In genomic region chr9:37146372-37146771, GRCh38 we compare ENCODE assay signal across 12 cellular contexts. TPM values are rescaled to one million over a fixed set of nuclear protein-coding genes. Genes with fewer than 3 reads are reported as not detected.
DNase-seq lines count a peak whose midpoint lies in the region; ATAC-seq, FAIRE-seq and TF ChIP-seq lines count a peak whose summit lies in the region.
"Had no signal": no experiment of that assay in that cellular context is flagged by ENCODE, and none has a peak within 500 bp of the region (broad histone marks: within the 10 kb centered on the region; RNA-seq: fewer than 3 reads in every experiment).

No MANE protein-coding gene starts in this region.

- no peak overlapping the region for H3K27ac ChIP-seq in GM23248
- H3K27ac ChIP-seq in SU-DHL-6 (ENCODE audit: low read depth, low read length), result peak overlapping the region; percentile 61
- no peak overlapping the region for H3K27ac ChIP-seq in PC-9
- H3K27ac ChIP-seq: right lobe of liver, suprapubic skin had no signal

- no peaks in the 10 kb centered on the region for H3K9me3 Mint-ChIP-seq in memory B cell

- DNase-seq in GM10248 (ENCODE audit: extremely low spot score) (peak; percentile 20), GM23248 (no peak), memory B cell (ENCODE audit: low spot score in 2 of 2) (peak in 1 of 2 donors; percentile 16), PC-9 (no peak), NCI-H446 (lab: John Stamatoyannopoulos, UW) (no peak), NCI-H1417 (lab: John Stamatoyannopoulos, UW) (no peak), urothelium cell line (ENCODE audit: low spot score) (no peak)
- DNase-seq: hypothalamus, right lobe of liver had no signal

- no peaks in the 10 kb centered on the region for H3K27me3 ChIP-seq in GM23248 (replicated peaks; ENCODE audit: insufficient read depth)
- no peaks in the 10 kb centered on the region for H3K27me3 ChIP-seq in SU-DHL-6 (ENCODE audit: low read length)
- H3K27me3 ChIP-seq in PC-9 (ENCODE audit: insufficient read depth, low read depth), result no peaks in the 10 kb centered on the region
- H3K27me3 ChIP-seq: right lobe of liver, suprapubic skin had no signal

- H3K4me3 ChIP-seq in GM23248 (no peak overlapping the region), SU-DHL-6 (ENCODE audit: insufficient read depth, low read length, poor library complexity, severe bottlenecking) (peak overlapping the region; percentile 14), PC-9 (no peak overlapping the region)
- H3K4me3 ChIP-seq: right lobe of liver, suprapubic skin had no signal

- H3K79me2 ChIP-seq in GM23248 (ENCODE audit: insufficient read depth) (peaks cover 49% of the 10 kb centered on the region), SU-DHL-6 (ENCODE audit: insufficient read depth, low read length) (peaks cover 87% of the 10 kb centered on the region), PC-9 (ENCODE audit: low read depth) (no peaks in the 10 kb centered on the region)

- H3K27me3 Mint-ChIP-seq in memory B cell, result no peaks in the 10 kb centered on the region

- H3K9ac ChIP-seq in GM23248 (no peak overlapping the region), SU-DHL-6 (ENCODE audit: low read length) (peak overlapping the region; percentile 22)

- peak; percentile 90 for ATAC-seq in memory B cell (ENCODE audit: low read depth)

- intact Hi-C loops in PC-9 (cut with micrococcal nuclease; ENCODE audit: unreplicated experiment), result no loop called here

- no peaks in the 10 kb centered on the region for H3F3A ChIP-seq in GM23248 (ENCODE audit: insufficient read depth)
- H3F3A ChIP-seq in SU-DHL-6 (ENCODE audit: insufficient read depth), result peaks cover 82% of the 10 kb centered on the region
- no peaks in the 10 kb centered on the region for H3F3A ChIP-seq in PC-9 (ENCODE audit: insufficient read depth, low read depth)

- H3K4me1 ChIP-seq in GM23248 (ENCODE audit: insufficient read depth), result peaks cover 7% of the 10 kb centered on the region; the same call in 1 of the 2 replicates
- no peaks in the 10 kb centered on the region for H3K4me1 ChIP-seq in PC-9 (replicated peaks; ENCODE audit: insufficient read depth)
- H3K4me1 ChIP-seq: right lobe of liver, suprapubic skin had no signal

- H2AFZ ChIP-seq in GM23248 (peak overlapping the region; percentile 20), SU-DHL-6 (ENCODE audit: low read depth, low read length, severe bottlenecking) (no peak overlapping the region), PC-9 (no peak overlapping the region)

- peaks cover 16% of the 10 kb centered on the region for H3K36me3 Mint-ChIP-seq in memory B cell

- peak overlapping the region; percentile 60 for H3K4me3 Mint-ChIP-seq in memory B cell

- peaks cover 4% of the 10 kb centered on the region; the same call in 1 of the 2 replicates for H3K36me3 ChIP-seq in GM23248 (ENCODE audit: low read depth)
- peaks cover 43% of the 10 kb centered on the region for H3K36me3 ChIP-seq in SU-DHL-6 (ENCODE audit: low read length)
- H3K36me3 ChIP-seq in PC-9 (ENCODE audit: low read depth), result no peaks in the 10 kb centered on the region
- H3K36me3 ChIP-seq: suprapubic skin had no signal

- CTCF ChIA-PET in GM10248 (lab: Yijun Ruan, JAX) (interaction anchor here (0.9 to 1.4 kb wide), 3 partner anchors 24 to 273 kb away, joined by 3 read pairs; no protein-coding TSS in a partner anchor), PC-9 (lab: Charles Lee) (no interaction called here)

- TF ChIP-seq CTCF in GM10248 (IDR thresholded peaks at IDR 0.05; ENCODE audit: control extremely low read depth, extremely low read depth, low read depth, missing control alignments) (no peak), SU-DHL-6 (IDR thresholded peaks at IDR 0.05; ENCODE audit: insufficient read depth, low read length, poor library complexity, severe bottlenecking) (no peak), PC-9 (conservative IDR thresholded peaks at IDR 0.05) (no peak)

- H3K9me2 ChIP-seq in GM23248 (ENCODE audit: insufficient read depth), result no peaks in the 10 kb centered on the region
- no peaks in the 10 kb centered on the region for H3K9me2 ChIP-seq in SU-DHL-6 (replicated peaks; ENCODE audit: insufficient read depth, low read length)
- H3K9me2 ChIP-seq in PC-9 (ENCODE audit: insufficient read depth), result no peaks in the 10 kb centered on the region

- no peak overlapping the region for H3K4me2 ChIP-seq in GM23248 (ENCODE audit: unreplicated experiment)
- H3K4me2 ChIP-seq in SU-DHL-6 (ENCODE audit: low read depth, low read length, poor library complexity, severe bottlenecking), result peak overlapping the region; percentile 61
- H3K4me2 ChIP-seq in PC-9, result no peak overlapping the region

- POLR2A ChIA-PET in GM10248 (lab: Yijun Ruan, JAX) (interaction anchor here (0.6 kb wide), 1 partner anchor 172 kb away, joined by 6 read pairs; no protein-coding TSS in a partner anchor), PC-9 (lab: Charles Lee; ENCODE audit: unreplicated experiment) (interaction anchor here (0.5 to 0.6 kb wide), 2 partner anchors 16 to 124 kb away, joined by 8 to 24 read pairs; no protein-coding TSS in a partner anchor)

- no peak for FAIRE-seq in urothelium cell line (lab: Jason Lieb, UNC)
- FAIRE-seq: RCC 7860 had no signal

- H3K9me3 ChIP-seq in GM23248 (ENCODE audit: low read depth), result no peaks in the 10 kb centered on the region
- no peaks in the 10 kb centered on the region for H3K9me3 ChIP-seq in SU-DHL-6 (ENCODE audit: insufficient read depth, low read length)
- H3K9me3 ChIP-seq in PC-9 (ENCODE audit: insufficient read depth, low read depth), result no peaks in the 10 kb centered on the region
- H3K9me3 ChIP-seq: right lobe of liver, suprapubic skin had no signal

- BruUV-seq in PC-9 (replicated peaks; lab: Mats Ljungman, UMichigan), result no TSS peak

- no peaks in the 10 kb centered on the region for H4K20me1 ChIP-seq in GM23248 (ENCODE audit: insufficient read depth)
- H4K20me1 ChIP-seq in SU-DHL-6 (ENCODE audit: low read depth, low read length), result no peaks in the 10 kb centered on the region
- H4K20me1 ChIP-seq in PC-9 (ENCODE audit: insufficient read depth), result no peaks in the 10 kb centered on the region

- peaks cover 12% of the 10 kb centered on the region for H3K4me1 Mint-ChIP-seq in memory B cell

- in situ Hi-C loops in GM23248 (cut with MboI), result no loop called here

- WGBS in GM23248 (ENCODE audit: low coverage in 1 of 2, low lambda C conversion rate in 2 of 2, missing lambda C conversion rate in 2 of 2), 2 experiments, result 10 to 17% methylated on average over 2 of the region's 2 CpGs

- H3K27ac Mint-ChIP-seq in memory B cell, result peak overlapping the region; percentile 11

RNA-seq across cellular contexts. Expression of gene ZCCHC7, which starts 26.0 kb away (rescaled TPM):
- 15.3 and 16.3 TPM in 2 replicates for total RNA-seq in GM23248 (2014; rRNA removed; shearing (Covaris generic))
- 18.9 and 19.4 TPM in 2 replicates for polyA plus RNA-seq in GM23248 (2016; fragmentation: Nextera tagmentation; extraction: Ambion mirVana)
- 14.1 and 15.9 TPM in 2 replicates for total RNA-seq in PC-9 (2021)
